Comparison of ENCODE assay signal across 1 cellular context in genomic region chr16:67162439-67163163, GRCh38.
TF ChIP-seq lines count a peak whose summit lies in the region.

No MANE protein-coding gene starts in this region.

TF ChIP-seq in H1, 55 proteins besides CTCF, POLR2A, EP300 and RAD21:
- TF ChIP-seq ZNF274 (IDR thresholded peaks at IDR 0.05; ENCODE audit: borderline replicate concordance, extremely low read depth, low read length) (no peak), E2F6 (IDR thresholded peaks at IDR 0.05) (peak; percentile 87), ATF2 (IDR thresholded peaks at IDR 0.05; ENCODE audit: low read length) (no peak), RFX5 (IDR thresholded peaks at IDR 0.05; ENCODE audit: borderline replicate concordance, low read depth, low read length) (peak; percentile 89), RNF2 (IDR thresholded peaks at IDR 0.05; ENCODE audit: borderline replicate concordance, low read depth, low read length, missing control alignments, poor library complexity, severe bottlenecking) (peak; percentile 20), SIN3A (conservative IDR thresholded peaks at IDR 0.05 in 1 of 2, IDR thresholded peaks at IDR 0.05 in 1 of 2; ENCODE audit: low read depth in 1 of 2, low read length in 2 of 2) (no peak)
